In the genomic region with DNA sequence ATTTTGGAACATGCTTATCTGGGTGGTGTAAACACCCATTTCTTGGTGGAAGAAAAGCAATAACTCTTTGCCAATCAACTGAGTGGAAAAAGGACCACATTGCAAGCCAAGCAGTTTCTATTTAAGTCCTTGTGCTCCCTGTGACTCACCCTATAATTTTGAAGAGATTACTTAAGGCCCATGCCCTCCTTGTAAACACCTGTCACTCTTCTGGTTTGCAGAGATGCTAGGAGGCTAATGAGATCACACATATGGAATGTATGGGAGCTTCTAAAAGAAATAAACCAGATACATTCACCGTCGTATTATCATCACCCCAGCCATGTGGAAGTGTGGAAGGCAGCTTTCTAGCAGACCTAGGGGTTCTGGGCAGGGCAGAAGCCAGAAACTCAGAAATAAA, we compare ENCODE assay signal across 8 cellular contexts.
A peak's percentile ranks its signal among the peaks of the same experiment; 100 is the strongest.
DNase-seq lines count a peak whose midpoint lies in the region; ATAC-seq, FAIRE-seq and TF ChIP-seq lines count a peak whose summit lies in the region.

No MANE protein-coding gene starts in this region.

- H3K27ac ChIP-seq in A549 (no peak overlapping the region), RWPE2 (ENCODE audit: poor library complexity, severe bottlenecking) (no peak overlapping the region), prostate gland (no peak overlapping the region)

- no peaks in the 10 kb centered on the region for H3K4me1 ChIP-seq in A549
- no peaks in the 10 kb centered on the region for H3K4me1 ChIP-seq in RWPE2 (ENCODE audit: insufficient read depth, poor library complexity, severe bottlenecking)
- H3K4me1 ChIP-seq in prostate gland (replicated peaks): no peaks in the 10 kb centered on the region

- no peak for TF ChIP-seq RAD21 in A549 (conservative IDR thresholded peaks at IDR 0.05 in 1 of 2, IDR thresholded peaks at IDR 0.05 in 1 of 2)

- ATAC-seq in A549: no peak; a peak in 1 of 6 replicates
- ATAC-seq in RWPE2 (ENCODE audit: low read depth): peak; percentile 95
- ATAC-seq in GM21423 (IDR thresholded peaks at IDR 0.05; ENCODE audit: unreplicated experiment): no peak
- no peak for ATAC-seq in HG03354 (IDR thresholded peaks at IDR 0.05; ENCODE audit: poor library complexity, severe bottlenecking, unreplicated experiment)

- intact Hi-C loops in prostate gland (cut with DNase I): loop anchor here (5.0 kb wide), 1 partner anchor 320 kb away; no protein-coding TSS in a partner anchor

- H3K27me3 ChIP-seq in RWPE2 (ENCODE audit: insufficient read depth, poor library complexity, severe bottlenecking) (peaks cover 24% of the 10 kb centered on the region), prostate gland (replicated peaks; ENCODE audit: insufficient read depth) (no peaks in the 10 kb centered on the region)

- WGBS in A549 (ENCODE audit: missing lambda C conversion rate): 5% methylated on average over 2 of the region's 2 CpGs
- 35% methylated on average over 2 of the region's 2 CpGs for whole genome bisulfite sequencing in prostate gland

- H3K9me3 ChIP-seq in A549 (no peaks in the 10 kb centered on the region), RWPE2 (ENCODE audit: severe bottlenecking) (no peaks in the 10 kb centered on the region), prostate gland (no peaks in the 10 kb centered on the region)

- H3K4me3 ChIP-seq in A549: no peak overlapping the region
- H3K4me3 ChIP-seq in RWPE2 (ENCODE audit: severe bottlenecking): no peak overlapping the region
- no peak overlapping the region for H3K4me3 ChIP-seq in prostate gland

- DNase-seq in A549 (ENCODE audit: low read depth in 1 of 2, low spot score in 1 of 2) (peak in 1 of 2 experiments; percentile 19), HCEC 1CT (peak; percentile 7), RWPE2 (ENCODE audit: low spot score) (no peak), kidney glomerular epithelial cell (lab: John Stamatoyannopoulos, UW) (peak; percentile 62), SKM-1 treated with dmso at 0.1 percent for 144 hours (lab: John Stamatoyannopoulos, UW; ENCODE audit: unreplicated experiment) (no peak), prostate gland (ENCODE audit: low spot score) (no peak)

- POLR2A ChIA-PET in A549 (lab: Yijun Ruan, JAX): no interaction called here

- TF ChIP-seq CTCF in A549 (IDR thresholded peaks at IDR 0.05): no peak
- TF ChIP-seq CTCF in RWPE2 (IDR thresholded peaks at IDR 0.05; ENCODE audit: poor library complexity, severe bottlenecking): no peak
- TF ChIP-seq CTCF in prostate gland (IDR thresholded peaks at IDR 0.05): no peak

- TF ChIP-seq EP300 in A549 (IDR thresholded peaks at IDR 0.05): no peak

- TF ChIP-seq POLR2A in A549 (IDR thresholded peaks at IDR 0.05; ENCODE audit: low read length) (no peak), prostate gland (IDR thresholded peaks at IDR 0.05) (no peak)

- H3K36me3 ChIP-seq in RWPE2 (ENCODE audit: low read depth) (no peaks in the 10 kb centered on the region), prostate gland (no peaks in the 10 kb centered on the region)

- CTCF ChIA-PET in A549 (lab: Yijun Ruan, JAX): interaction anchor here (0.6 to 1.1 kb wide), 4 partner anchors 118 to 337 kb away, joined by 3 read pairs; a partner anchor contains a TSS

- H3K4me2 ChIP-seq in A549: no peak overlapping the region

- FAIRE-seq in A549 (lab: Jason Lieb, UNC): no peak

TF ChIP-seq in A549, 52 proteins besides CTCF, POLR2A, EP300 and RAD21:
- TF ChIP-seq MAFK (IDR thresholded peaks at IDR 0.05; ENCODE audit: partially characterized antibody): peak; percentile 29
- TF ChIP-seq MAZ (IDR thresholded peaks at IDR 0.05; ENCODE audit: borderline replicate concordance, low read depth, low read length): no peak

Comparison
In these comparisons a context has a peak if more than half of its experiments do, and no peak if none do; other contexts are left out.
1. DNase-seq: peak in HCEC 1CT (single experiment) and kidney glomerular epithelial cell (single experiment); none in RWPE2 (single experiment), SKM-1 treated with dmso at 0.1 percent for 144 hours (single experiment) and prostate gland (single experiment).